ENCODE assay signal across 2 cellular contexts in genomic region chr11:45079567-45079942, GRCh38.
TF ChIP-seq lines count a peak whose summit lies in the region.

No MANE protein-coding gene starts in this region.

TF ChIP-seq in K562, 482 proteins besides CTCF, POLR2A, EP300 and RAD21 (continued from another document):
- TF ChIP-seq TSHZ1 (CRISPR knock-in tag; IDR thresholded peaks at IDR 0.05), result no peak
- no peak for TF ChIP-seq CCAR2 (IDR thresholded peaks at IDR 0.05; ENCODE audit: low read depth, low read length)
- TF ChIP-seq, protein P1, sequence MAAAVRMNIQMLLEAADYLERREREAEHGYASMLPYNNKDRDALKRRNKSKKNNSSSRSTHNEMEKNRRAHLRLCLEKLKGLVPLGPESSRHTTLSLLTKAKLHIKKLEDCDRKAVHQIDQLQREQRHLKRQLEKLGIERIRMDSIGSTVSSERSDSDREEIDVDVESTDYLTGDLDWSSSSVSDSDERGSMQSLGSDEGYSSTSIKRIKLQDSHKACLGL (CRISPR knock-in tag; IDR thresholded peaks at IDR 0.05; ENCODE audit: borderline replicate concordance, poor library complexity, severe bottlenecking), result no peak
- no peak for TF ChIP-seq ZNF318 (IDR thresholded peaks at IDR 0.05; ENCODE audit: borderline replicate concordance in 1 of 2, low read depth in 1 of 2)
- peak; percentile 51 for TF ChIP-seq RBM25 (IDR thresholded peaks at IDR 0.05; ENCODE audit: low read depth, low read length, severe bottlenecking)
- peak; percentile 34 for TF ChIP-seq ZFP36 (IDR thresholded peaks at IDR 0.05; ENCODE audit: low read depth, low read length, partially characterized antibody)
TF ChIP-seq in K562: peak in this region for 2.

TF ChIP-seq in WTC11, 78 proteins besides CTCF, POLR2A, EP300 and RAD21 (continued from another document):
- TF ChIP-seq PREB (CRISPR knock-in tag; IDR thresholded peaks at IDR 0.05; ENCODE audit: borderline replicate concordance) (no peak), ATF6 (CRISPR knock-in tag; IDR thresholded peaks at IDR 0.05) (no peak), FOXP1 (CRISPR knock-in tag; IDR thresholded peaks at IDR 0.05; ENCODE audit: borderline replicate concordance) (no peak), E2F5 (CRISPR knock-in tag; IDR thresholded peaks at IDR 0.05) (no peak), NFATC4 (CRISPR knock-in tag; IDR thresholded peaks at IDR 0.05) (no peak)
- TF ChIP-seq, protein P2, sequence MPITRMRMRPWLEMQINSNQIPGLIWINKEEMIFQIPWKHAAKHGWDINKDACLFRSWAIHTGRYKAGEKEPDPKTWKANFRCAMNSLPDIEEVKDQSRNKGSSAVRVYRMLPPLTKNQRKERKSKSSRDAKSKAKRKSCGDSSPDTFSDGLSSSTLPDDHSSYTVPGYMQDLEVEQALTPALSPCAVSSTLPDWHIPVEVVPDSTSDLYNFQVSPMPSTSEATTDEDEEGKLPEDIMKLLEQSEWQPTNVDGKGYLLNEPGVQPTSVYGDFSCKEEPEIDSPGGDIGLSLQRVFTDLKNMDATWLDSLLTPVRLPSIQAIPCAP (CRISPR knock-in tag; IDR thresholded peaks at IDR 0.05), result no peak
